ENCODE assay signal across 2 cellular contexts in the genomic region with DNA sequence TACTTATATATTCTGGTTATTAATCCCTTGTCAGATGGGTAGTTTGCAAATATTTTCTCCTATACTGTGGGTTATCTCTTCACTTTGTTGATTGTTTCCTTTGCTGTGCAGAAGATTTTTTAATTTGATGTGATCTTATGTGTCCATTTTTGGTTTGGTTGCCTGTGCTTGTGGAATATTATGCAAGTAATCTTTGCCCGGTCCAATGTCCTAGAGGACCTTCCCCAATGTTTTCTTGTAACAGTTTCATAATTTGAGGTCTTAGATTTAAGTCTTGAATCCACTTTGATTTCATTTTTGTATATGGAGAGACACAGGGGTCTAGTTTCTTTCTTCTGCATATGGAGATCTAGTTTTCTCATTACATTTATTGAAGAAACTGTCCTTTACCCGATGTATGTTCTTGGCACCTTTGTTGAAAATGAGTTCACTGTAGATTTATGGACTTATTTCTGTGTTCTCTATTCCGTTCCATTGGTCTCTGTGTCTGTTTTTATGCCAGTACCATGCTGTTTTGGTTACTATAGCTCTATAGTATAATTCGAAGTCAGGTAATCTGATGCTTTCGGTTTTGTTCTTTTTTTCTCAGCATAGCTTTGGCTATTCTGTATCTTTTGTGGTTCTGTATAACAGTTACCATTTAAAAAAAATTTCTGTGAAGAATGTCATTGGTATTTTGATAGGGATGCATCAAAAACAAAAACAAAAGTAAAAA.
TF ChIP-seq lines count a peak whose summit lies in the region.

No MANE protein-coding gene starts in this region.

TF ChIP-seq in liver, 16 proteins besides CTCF, POLR2A, EP300 and RAD21:
- TF ChIP-seq EGR1 (IDR thresholded peaks at IDR 0.05; ENCODE audit: low read depth in 2 of 2) (no peak), GABPA (IDR thresholded peaks at IDR 0.05 in 1 of 2, conservative IDR thresholded peaks at IDR 0.05 in 1 of 2) (no peak), HNF4A (conservative IDR thresholded peaks at IDR 0.05) (peak; percentile 78 to 80), HNF4G (IDR thresholded peaks at IDR 0.05) (peak; percentile 52), RXRA (IDR thresholded peaks at IDR 0.05) (peak in 1 of 2 donors; percentile 27)
- TF ChIP-seq, protein P1, sequence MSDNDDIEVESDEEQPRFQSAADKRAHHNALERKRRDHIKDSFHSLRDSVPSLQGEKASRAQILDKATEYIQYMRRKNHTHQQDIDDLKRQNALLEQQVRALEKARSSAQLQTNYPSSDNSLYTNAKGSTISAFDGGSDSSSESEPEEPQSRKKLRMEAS (IDR thresholded peaks at IDR 0.05), result no peak

TF ChIP-seq in HepG2, 621 proteins besides CTCF, POLR2A, EP300 and RAD21 (continued from another document):
- TF ChIP-seq NFAT5 (CRISPR knock-in tag; IDR thresholded peaks at IDR 0.05), result no peak
- TF ChIP-seq CBX2 (IDR thresholded peaks at IDR 0.05; ENCODE audit: low read depth, low read length), result no peak
- TF ChIP-seq CBX2 (CRISPR knock-in tag; IDR thresholded peaks at IDR 0.05; ENCODE audit: low read depth), result no peak
- no peak for TF ChIP-seq ZNF572 (CRISPR knock-in tag; IDR thresholded peaks at IDR 0.05)
- TF ChIP-seq DNMT3B (CRISPR knock-in tag; conservative IDR thresholded peaks at IDR 0.05), result no peak
- TF ChIP-seq, protein P2, sequence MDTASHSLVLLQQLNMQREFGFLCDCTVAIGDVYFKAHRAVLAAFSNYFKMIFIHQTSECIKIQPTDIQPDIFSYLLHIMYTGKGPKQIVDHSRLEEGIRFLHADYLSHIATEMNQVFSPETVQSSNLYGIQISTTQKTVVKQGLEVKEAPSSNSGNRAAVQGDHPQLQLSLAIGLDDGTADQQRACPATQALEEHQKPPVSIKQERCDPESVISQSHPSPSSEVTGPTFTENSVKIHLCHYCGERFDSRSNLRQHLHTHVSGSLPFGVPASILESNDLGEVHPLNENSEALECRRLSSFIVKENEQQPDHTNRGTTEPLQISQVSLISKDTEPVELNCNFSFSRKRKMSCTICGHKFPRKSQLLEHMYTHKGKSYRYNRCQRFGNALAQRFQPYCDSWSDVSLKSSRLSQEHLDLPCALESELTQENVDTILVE (CRISPR knock-in tag; IDR thresholded peaks at IDR 0.05), result no peak
